8 cellular contexts compared by ENCODE assay signal in the genomic region with DNA sequence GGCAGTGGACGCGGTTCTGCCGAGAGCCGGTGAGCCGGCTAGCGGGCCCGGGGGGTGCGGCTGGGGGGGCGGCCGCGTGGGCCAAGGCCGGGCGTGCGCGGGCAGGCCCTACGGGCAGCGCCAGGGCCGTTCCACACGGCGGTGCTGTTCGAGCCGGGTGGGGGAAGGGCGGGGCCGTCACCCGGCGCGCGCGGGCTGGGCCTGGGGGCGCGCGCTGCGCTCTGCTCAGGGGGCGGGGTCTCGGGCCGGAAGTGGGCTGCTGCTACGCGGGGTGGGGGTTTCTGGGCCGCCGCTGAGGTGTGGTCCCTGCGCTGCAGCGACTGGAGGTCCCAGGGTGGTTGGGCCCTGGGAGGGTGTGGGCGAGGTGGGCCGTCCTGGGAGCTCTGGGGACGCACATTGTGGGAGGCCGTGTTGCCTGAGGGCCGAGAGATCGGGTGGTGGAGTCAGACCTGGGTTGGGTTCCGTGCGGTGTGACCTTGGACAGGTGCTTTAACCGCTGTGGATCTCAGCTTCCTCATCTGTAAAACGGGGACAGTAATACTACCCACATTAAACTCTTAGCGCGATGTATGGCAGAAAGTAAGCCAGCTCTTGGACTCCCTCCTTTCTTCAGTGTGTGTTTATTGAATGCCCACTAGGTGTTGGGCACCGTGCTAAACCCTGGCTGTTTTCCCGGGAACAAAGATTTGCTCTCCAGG. TPM values are rescaled to one million over a fixed set of nuclear protein-coding genes. Genes with fewer than 3 reads are reported as not detected.
DNase-seq lines count a peak whose midpoint lies in the region; ATAC-seq and TF ChIP-seq lines count a peak whose summit lies in the region.

No MANE protein-coding gene starts in this region.

- H3K9me2 ChIP-seq in SU-DHL-6 (replicated peaks; ENCODE audit: insufficient read depth, low read length): no peaks in the 10 kb centered on the region

- H3K27ac ChIP-seq in KMS-11 (peak overlapping the region; percentile 68), SU-DHL-6 (ENCODE audit: low read depth, low read length) (peak overlapping the region; percentile 73), ascending aorta (peak overlapping the region; percentile 89 to 90), iPS-20b (ENCODE audit: low read length) (peak overlapping the region; percentile 82), spleen (peak overlapping the region; percentile 78 to 97 (median 95))

- TF ChIP-seq CTCF in GM12864 (IDR thresholded peaks at IDR 0.05; ENCODE audit: low read depth, low read length, missing control alignments) (peak; percentile 19), KMS-11 (conservative IDR thresholded peaks at IDR 0.05; ENCODE audit: low read depth, low read length) (no peak), SU-DHL-6 (IDR thresholded peaks at IDR 0.05; ENCODE audit: insufficient read depth, low read length, poor library complexity, severe bottlenecking) (no peak), ascending aorta (IDR thresholded peaks at IDR 0.05) (no peak), spleen (IDR thresholded peaks at IDR 0.05 in 8 of 11, conservative IDR thresholded peaks at IDR 0.05 in 3 of 11) (peak in 1 of 11 experiments; percentile 3)

- 0 to 1% (median 0%) methylated on average over 13 to 56 of the region's 56 CpGs for WGBS in spleen, 5 donors

- peaks cover 47% of the 10 kb centered on the region for H3K4me1 ChIP-seq in KMS-11 (ENCODE audit: low read depth, poor library complexity, severe bottlenecking)
- peaks cover 0 to 19% of the 10 kb centered on the region in 2 donors for H3K4me1 ChIP-seq in ascending aorta
- peaks cover 13% of the 10 kb centered on the region for H3K4me1 ChIP-seq in iPS-20b (ENCODE audit: insufficient read depth, low read length)
- peaks cover 13 to 56% (median 48%) of the 10 kb centered on the region in 6 donors for H3K4me1 ChIP-seq in spleen

- H3F3A ChIP-seq in SU-DHL-6 (ENCODE audit: insufficient read depth): 0 out of 2 replicates have a peak, but pooled peaks cover 9% of the 10 kb centered on the region

- H3K9me3 ChIP-seq in SU-DHL-6 (ENCODE audit: insufficient read depth, low read length): no peaks in the 10 kb centered on the region
- H3K9me3 ChIP-seq in ascending aorta: no peaks in the 10 kb centered on the region
- no peaks in the 10 kb centered on the region for H3K9me3 ChIP-seq in iPS-20b (ENCODE audit: insufficient read depth, low read depth, low read length)
- H3K9me3 ChIP-seq in spleen: no peaks in the 10 kb centered on the region

- H3K79me2 ChIP-seq in KMS-11 (ENCODE audit: insufficient read depth, low read depth): peaks cover 51% of the 10 kb centered on the region
- H3K79me2 ChIP-seq in SU-DHL-6 (ENCODE audit: insufficient read depth, low read length): peaks cover 52% of the 10 kb centered on the region

- intact Hi-C loops in ascending aorta (cut with DNase I) (loop anchor here (5.0 kb wide), 2 partner anchors 78 to 543 kb away; partner anchors contain the start of genes COMMD7 and KIF3B), spleen (cut with DNase I; ENCODE audit: low total_unique reads) (no loop called here)

- no peak for TF ChIP-seq POLR2A in spleen (IDR thresholded peaks at IDR 0.05)

- H3K9ac ChIP-seq in KMS-11: peak overlapping the region; percentile 86
- H3K9ac ChIP-seq in SU-DHL-6 (ENCODE audit: low read length): peak overlapping the region; percentile 82
- H3K9ac ChIP-seq in iPS-20b (ENCODE audit: low read depth, low read length): peak overlapping the region; percentile 87

- peak; percentile 70 for ATAC-seq in GM21737 (IDR thresholded peaks at IDR 0.05; ENCODE audit: unreplicated experiment)

- 0 out of 2 replicates have a peak overlapping the region, but pooled peaks have one; percentile 36 for H2AFZ ChIP-seq in KMS-11 (ENCODE audit: low read depth)
- H2AFZ ChIP-seq in SU-DHL-6 (ENCODE audit: low read depth, low read length, severe bottlenecking): no peak overlapping the region

- H3K4me3 ChIP-seq in GM12864 (ENCODE audit: low read depth, low read length): peak overlapping the region; percentile 75
- H3K4me3 ChIP-seq in KMS-11 (IDR thresholded peaks at IDR 0.05; ENCODE audit: insufficient read depth, low read depth, low read length): peak overlapping the region; percentile 77
- peak overlapping the region; percentile 77 for H3K4me3 ChIP-seq in SU-DHL-6 (ENCODE audit: insufficient read depth, low read length, poor library complexity, severe bottlenecking)
- peak overlapping the region; percentile 88 to 91 for H3K4me3 ChIP-seq in ascending aorta
- H3K4me3 ChIP-seq in iPS-20b (ENCODE audit: low read length): peak overlapping the region; percentile 88
- peak overlapping the region; percentile 50 to 83 (median 67) for H3K4me3 ChIP-seq in spleen

- H4K20me1 ChIP-seq in KMS-11 (ENCODE audit: insufficient read depth): peaks cover 36% of the 10 kb centered on the region
- H4K20me1 ChIP-seq in SU-DHL-6 (ENCODE audit: low read depth, low read length): peaks cover 41% of the 10 kb centered on the region; the same call in 1 of the 2 replicates

- H3K36me3 ChIP-seq in KMS-11 (ENCODE audit: insufficient read depth) (no peaks in the 10 kb centered on the region; the same call in 1 of the 2 replicates), SU-DHL-6 (ENCODE audit: low read length) (no peaks in the 10 kb centered on the region), ascending aorta (no peaks in the 10 kb centered on the region), iPS-20b (ENCODE audit: insufficient read depth, low read depth, low read length) (peaks cover 8% of the 10 kb centered on the region; the same call in 1 of the 2 replicates), spleen (no peaks in the 10 kb centered on the region)

- H3K4me2 ChIP-seq in KMS-11 (peak overlapping the region; percentile 94), SU-DHL-6 (ENCODE audit: low read depth, low read length, poor library complexity, severe bottlenecking) (peak overlapping the region; percentile 76)

- DNase-seq in GM12864 (ENCODE audit: low read depth) (peak; percentile 41), ascending aorta (ENCODE audit: low spot score in 2 of 2) (peak in 1 of 2 donors; percentile 68), spleen (peak; percentile 96), cerebellar nuclear complex (lab: John Stamatoyannopoulos, UW) (no peak)

- H3K27me3 ChIP-seq in KMS-11 (ENCODE audit: insufficient read depth, low read depth) (no peaks in the 10 kb centered on the region), SU-DHL-6 (ENCODE audit: low read length) (no peaks in the 10 kb centered on the region), ascending aorta (no peaks in the 10 kb centered on the region), iPS-20b (ENCODE audit: insufficient read depth, low read length) (no peaks in the 10 kb centered on the region), spleen (replicated peaks in 1 of 7) (no peaks in the 10 kb centered on the region)

RNA-seq across cellular contexts. Expression of gene MAPRE1, which starts 0.4 kb away (rescaled TPM):
- 49.0 TPM for total RNA-seq in ascending aorta
- 100 to 1,000 TPM in 3 of 7 donors, 10 to 100 TPM in 4; 84.4 to 121 (median 91.5) TPM for total RNA-seq in spleen
- 10 to 100 TPM; 25.1 to 51.8 (median 38.4) TPM for polyA plus RNA-seq in spleen

RNA-seq across cellular contexts. Expression of gene EFCAB8, which starts 38.6 kb away (rescaled TPM):
- not detected for total RNA-seq in ascending aorta
- total RNA-seq in spleen: 1 to 10 TPM in 5 of 7 donors, under 1 TPM in 2; 0.34 to 4.2 (median 1.7) TPM
- under 1 TPM; 0.06 to 0.12 (median 0.07) TPM for polyA plus RNA-seq in spleen

RNA-seq across cellular contexts. Expression of gene DNMT3B, which starts 58.0 kb away (rescaled TPM):
- total RNA-seq in ascending aorta (0.75 TPM), spleen (1 to 10 TPM in 5 of 7 donors, under 1 TPM in 2; 0.63 to 1.6 (median 1.1) TPM)
- polyA plus RNA-seq in spleen: under 1 TPM; 0.20 to 0.45 (median 0.38) TPM

Comparison
In these comparisons a context has a peak if more than half of its experiments do, and no peak if none do; other contexts are left out.
1. DNase-seq: peak in GM12864 (single experiment) and spleen (single experiment); none in cerebellar nuclear complex (0 of 2).
2. Peak in every context shown above with its lines, with median percentiles within 50 percentile points of each other: H3K4me3 ChIP-seq, H3K27ac ChIP-seq and H3K9ac ChIP-seq.